24 cellular contexts compared by ENCODE assay signal in genomic region chr3:159727506-159727905, GRCh38.
"Had no signal": no experiment of that assay in that cellular context is flagged by ENCODE, and none has a peak within 500 bp of the region (broad histone marks: within the 10 kb centered on the region; RNA-seq: fewer than 3 reads in every experiment).

No MANE protein-coding gene starts in this region.

- FAIRE-seq: bronchial epithelial cell, RCC 7860 had no signal

- H3K4me1 ChIP-seq: body of pancreas had no signal

- H3K4me3 ChIP-seq: body of pancreas had no signal

- H3K27me3 ChIP-seq: body of pancreas had no signal

- ATAC-seq: activated CD8-positive, alpha-beta T cell treated with anti-CD3 and anti-CD28 coated beads, Interleukin-2, amount 10 ng/mL, durations not matched to agents 7 days and 5 days; body of pancreas; T-helper 17 cell; WTC11 had no signal

- DNase-seq: activated CD4-positive, alpha-beta T cell treated with anti-CD3 and anti-CD28 coated beads for 48 hours; activated CD4-positive, alpha-beta T cell treated with anti-CD3 and anti-CD28 coated beads, Interleukin-2, amount 50 U/mL, for 4 hours; activated CD4-positive, CD25-positive, alpha-beta regulatory T cell treated with anti-CD3 and anti-CD28 coated beads, Interleukin-2, amount 50 U/mL, for 72 hours; activated CD8-positive, alpha-beta memory T cell treated with anti-CD3 and anti-CD28 coated beads, Interleukin-2, amount 50 U/mL, for 48 hours; activated CD8-positive, alpha-beta T cell treated with anti-CD3 and anti-CD28 coated beads, Interleukin-2, amount 10 ng/mL, durations not matched to agents 7 days and 5 days; activated naive CD4-positive, alpha-beta T cell; activated T-cell treated with anti-CD3 and anti-CD28 coated beads, Interleukin-2, amount 50 U/mL, for 1 hour; aorta; body of pancreas; KG1; MV-4-11; NCI-H1092 treated with DMSO at 0.1 percent for 48 hours; NCI-H1417 treated with DMSO at 0.1 percent for 48 hours; NCI-H1694; NCI-H2029; NCI-H510A treated with DMSO at 0.1 percent for 48 hours; NK-92 treated with Interleukin-12 subunit alpha and Interleukin-12 subunit beta, amount 100 ng/mL, for 24 hours; OCI-M1; SIG-M5; T-helper 17 cell; T-helper 9 cell had no signal

- H3K27ac ChIP-seq: body of pancreas had no signal

- H3K9me3 ChIP-seq: body of pancreas had no signal
